ENCODE assay signal across 16 cellular contexts in genomic region chr6:135488023-135488422, GRCh38. TPM values are rescaled to one million over a fixed set of nuclear protein-coding genes. Genes with fewer than 3 reads are reported as not detected.
DNase-seq lines count a peak whose midpoint lies in the region; ATAC-seq, FAIRE-seq and TF ChIP-seq lines count a peak whose summit lies in the region.
"Had no signal": no experiment of that assay in that cellular context is flagged by ENCODE, and none has a peak within 500 bp of the region (broad histone marks: within the 10 kb centered on the region; RNA-seq: fewer than 3 reads in every experiment).

No MANE protein-coding gene starts in this region.

- no peaks in the 10 kb centered on the region for H3K27me3 ChIP-seq in bronchial epithelial cell (ENCODE audit: control insufficient read depth, insufficient read depth, low read length)
- no peaks in the 10 kb centered on the region for H3K27me3 ChIP-seq in H7 (ENCODE audit: control insufficient read depth, insufficient read depth, low read length)
- H3K27me3 ChIP-seq: BE2C, esophagus muscularis mucosa, ovary, suprapubic skin had no signal

- no peak for FAIRE-seq in bronchial epithelial cell (lab: Jason Lieb, UNC)
- FAIRE-seq: HepG2 had no signal

- TF ChIP-seq CTCF in AG09309 (IDR thresholded peaks at IDR 0.05; ENCODE audit: control insufficient read depth, insufficient read depth, low read depth, low read length, missing control alignments) (no peak), bronchial epithelial cell (IDR thresholded peaks at IDR 0.05; ENCODE audit: insufficient read depth, low read length, severe bottlenecking) (no peak)

- H3K36me3 ChIP-seq in bronchial epithelial cell (ENCODE audit: control insufficient read depth, insufficient read depth, low read length): no peaks in the 10 kb centered on the region
- H3K36me3 ChIP-seq in H7 (replicated peaks; ENCODE audit: control insufficient read depth, insufficient read depth, low read length): peaks cover 1% of the 10 kb centered on the region; the same call in 1 of the 2 replicates
- H3K36me3 ChIP-seq: ovary had no signal

- no peak overlapping the region for H3K4me3 ChIP-seq in AG09309 (ENCODE audit: control insufficient read depth, low read depth, low read length)
- H3K4me3 ChIP-seq in bronchial epithelial cell (ENCODE audit: low read depth, low read length): no peak overlapping the region
- no peak overlapping the region for H3K4me3 ChIP-seq in H7 (ENCODE audit: insufficient read depth, low read depth, low read length)
- H3K4me3 ChIP-seq: esophagus muscularis mucosa, ovary, suprapubic skin had no signal

- ATAC-seq in GM21360 (IDR thresholded peaks at IDR 0.05; ENCODE audit: unreplicated experiment): no peak
- no peak for ATAC-seq in HG03520 (IDR thresholded peaks at IDR 0.05; ENCODE audit: unreplicated experiment)
- ATAC-seq: HepG2 had no signal

- DNase-seq in AG09309 (ENCODE audit: low read depth) (peak; percentile 50), LHCN-M2 (ENCODE audit: low read depth) (peak; percentile 79), bronchial epithelial cell (ENCODE audit: low read depth) (peak; percentile 36), kidney glomerular epithelial cell (lab: John Stamatoyannopoulos, UW) (peak; percentile 70), H7 (no peak), occipital lobe (lab: John Stamatoyannopoulos, UW) (no peak)
- DNase-seq: BE2C; DMS53; NCI-H1048; ovary; stimulated activated CD4-positive, alpha-beta T cell treated with anti-CD3 and anti-CD28 coated beads, Interleukin-12 subunit alpha, Interleukin-12 subunit beta, amount 100 ng/mL, for 4 hours had no signal

RNA-seq across cellular contexts. Expression of gene AHI1, which starts 9.5 kb away (rescaled TPM):
- total RNA-seq in LHCN-M2 (2014; rRNA removed) (25.3 and 30.1 TPM in 2 replicates), bronchial epithelial cell (5.5 and 7.8 TPM in 2 replicates), occipital lobe (40.6 TPM)
- 6.8 TPM for polyA plus RNA-seq in LHCN-M2 (2012)
- 5.2 and 8.3 TPM in 2 replicates for total RNA-seq in H7 (2014; rRNA removed; shearing (Covaris generic))

Comparison
In these comparisons a context has a peak if more than half of its experiments do, and no peak if none do; other contexts are left out.
1. DNase-seq: peak in AG09309 (single experiment), LHCN-M2 (single experiment), bronchial epithelial cell (single experiment) and kidney glomerular epithelial cell (single experiment); none in H7 (single experiment) and occipital lobe (single experiment).